17 cellular contexts compared by ENCODE assay signal in genomic region chr9:88230612-88231011, GRCh38.
DNase-seq lines count a peak whose midpoint lies in the region; ATAC-seq and TF ChIP-seq lines count a peak whose summit lies in the region.
"Had no signal": no experiment of that assay in that cellular context is flagged by ENCODE, and none has a peak within 500 bp of the region (broad histone marks: within the 10 kb centered on the region; RNA-seq: fewer than 3 reads in every experiment).

No MANE protein-coding gene starts in this region.

- H3K4me3 Mint-ChIP-seq in activated T-cell treated with anti-CD3 and anti-CD28 coated beads, Interleukin-2, amount 50 U/mL, for 72 hours = no peak overlapping the region
- H3K4me3 Mint-ChIP-seq: CD4-positive, alpha-beta T cell; T-helper 17 cell had no signal

- H3K27me3 ChIP-seq in osteoblast (ENCODE audit: insufficient read depth, low read length) = peaks cover 6% of the 10 kb centered on the region
- H3K27me3 ChIP-seq in H7 (ENCODE audit: control insufficient read depth, insufficient read depth, low read length) = no peaks in the 10 kb centered on the region

- H3K79me2 ChIP-seq in osteoblast (ENCODE audit: insufficient read depth, low read length) = no peaks in the 10 kb centered on the region

- H3K9me3 Mint-ChIP-seq in activated T-cell treated with anti-CD3 and anti-CD28 coated beads, Interleukin-2, amount 50 U/mL, for 72 hours = peaks cover 0 to 5% of the 10 kb centered on the region in 2 donors

- H3K4me3 ChIP-seq in choroid plexus epithelial cell (ENCODE audit: low read depth, low read length) (no peak overlapping the region), osteoblast (ENCODE audit: insufficient read depth, low read length) (no peak overlapping the region), H7 (ENCODE audit: insufficient read depth, low read depth, low read length) (no peak overlapping the region)
- H3K4me3 ChIP-seq: PC-9 had no signal

- H3K27ac Mint-ChIP-seq in activated T-cell treated with anti-CD3 and anti-CD28 coated beads, Interleukin-2, amount 50 U/mL, for 72 hours = no peak overlapping the region
- H3K27ac Mint-ChIP-seq: CD4-positive, alpha-beta T cell; T-helper 17 cell had no signal

- no peak overlapping the region for H3K4me2 ChIP-seq in osteoblast (ENCODE audit: insufficient read depth, low read length)
- H3K4me2 ChIP-seq: PC-9 had no signal

- no peaks in the 10 kb centered on the region for H3K4me1 Mint-ChIP-seq in activated T-cell treated with anti-CD3 and anti-CD28 coated beads, Interleukin-2, amount 50 U/mL, for 72 hours (ENCODE audit: low read depth)
- H3K4me1 Mint-ChIP-seq: T-helper 17 cell had no signal

- no peak overlapping the region for H3K27ac ChIP-seq in osteoblast (ENCODE audit: low read depth, low read length)
- H3K27ac ChIP-seq: PC-9 had no signal

- H3K27me3 Mint-ChIP-seq in activated T-cell treated with anti-CD3 and anti-CD28 coated beads, Interleukin-2, amount 50 U/mL, for 72 hours (ENCODE audit: low read depth) = peaks cover 52% of the 10 kb centered on the region
- H3K27me3 Mint-ChIP-seq: CD4-positive, alpha-beta T cell had no signal

- DNase-seq in ELR (ENCODE audit: low read depth) = peak; percentile 49
- DNase-seq in LHCN-M2 (ENCODE audit: low read depth) = peak; percentile 18
- DNase-seq in choroid plexus epithelial cell (ENCODE audit: low read depth) = peak; percentile 13
- DNase-seq in osteoblast (ENCODE audit: insufficient read length, low spot score, missing footprints) = peak; percentile 88
- no peak for DNase-seq in activated T-cell treated with anti-CD3 and anti-CD28 coated beads, Interleukin-2, amount 50 U/mL, for 72 hours
- no peak for DNase-seq in H7
- DNase-seq in NCI-H2107 treated with DMSO at 0.1 percent for 48 hours (lab: John Stamatoyannopoulos, UW; ENCODE audit: unreplicated experiment) = no peak
- DNase-seq: CD4-positive, alpha-beta T cell; DMS153; MM.1S; NCI-H1092; NCI-H1436 treated with DMSO at 0.1 percent for 48 hours; NCI-H2029 treated with DMSO at 0.1 percent for 48 hours; NCI-H2171 treated with DMSO at 0.1 percent for 48 hours; NCI-H774; PC-9; T-helper 17 cell had no signal

- no peaks in the 10 kb centered on the region for H3K36me3 Mint-ChIP-seq in activated T-cell treated with anti-CD3 and anti-CD28 coated beads, Interleukin-2, amount 50 U/mL, for 72 hours (ENCODE audit: insufficient read depth in 2 of 2)

- no peaks in the 10 kb centered on the region for H3K36me3 ChIP-seq in osteoblast (ENCODE audit: insufficient read depth, low read length)
- no peaks in the 10 kb centered on the region for H3K36me3 ChIP-seq in H7 (replicated peaks; ENCODE audit: control insufficient read depth, insufficient read depth, low read length)

- H2AFZ ChIP-seq in osteoblast (ENCODE audit: low read length) = no peak overlapping the region
- H2AFZ ChIP-seq: PC-9 had no signal

- H3K9me3 ChIP-seq in osteoblast (ENCODE audit: low read depth, low read length) = no peaks in the 10 kb centered on the region

- TF ChIP-seq CTCF in choroid plexus epithelial cell (conservative IDR thresholded peaks at IDR 0.05; ENCODE audit: low read depth, low read length) (no peak), osteoblast (IDR thresholded peaks at IDR 0.05; ENCODE audit: extremely low read depth, low read depth, low read length) (no peak)

- no peaks in the 10 kb centered on the region for H3K4me1 ChIP-seq in osteoblast (ENCODE audit: insufficient read depth, low read length)

- no peak for ATAC-seq in activated T-cell treated with anti-CD3 and anti-CD28 coated beads, Interleukin-2, amount 50 U/mL, for 72 hours (replicated peaks in 1 of 2)
- ATAC-seq: T-helper 17 cell had no signal

- no peaks in the 10 kb centered on the region for H4K20me1 ChIP-seq in osteoblast (ENCODE audit: insufficient read depth, low read length)

Comparison
In these comparisons a context has a peak if more than half of its experiments do, and no peak if none do; other contexts are left out.
1. DNase-seq: peak in ELR (single experiment), LHCN-M2 (single experiment), choroid plexus epithelial cell (single experiment) and osteoblast (single experiment); none in activated T-cell treated with anti-CD3 and anti-CD28 coated beads, Interleukin-2, amount 50 U/mL, for 72 hours (0 of 2), H7 (single experiment) and NCI-H2107 treated with DMSO at 0.1 percent for 48 hours (single experiment).